ENCODE assay signal across 9 cellular contexts in genomic region chr6:166258854-166259276, GRCh38. TPM values are rescaled to one million over a fixed set of nuclear protein-coding genes. Genes with fewer than 3 reads are reported as not detected.
DNase-seq lines count a peak whose midpoint lies in the region; ATAC-seq and TF ChIP-seq lines count a peak whose summit lies in the region.
"Had no signal": no experiment of that assay in that cellular context is flagged by ENCODE, and none has a peak within 500 bp of the region (broad histone marks: within the 10 kb centered on the region; RNA-seq: fewer than 3 reads in every experiment).

No MANE protein-coding gene starts in this region.

- intact Hi-C loops in Right ventricle myocardium superior (cut with DNase I): no loop called here

- H3K4me3 ChIP-seq in suprapubic skin: no peak overlapping the region

- H3K36me3 ChIP-seq in suprapubic skin: no peaks in the 10 kb centered on the region

- WGBS in suprapubic skin: 65% methylated on average over 10 of the region's 10 CpGs

- TF ChIP-seq CTCF in suprapubic skin (IDR thresholded peaks at IDR 0.05): no peak

- H3K27me3 ChIP-seq in suprapubic skin: peaks cover 16% of the 10 kb centered on the region

- peak overlapping the region; percentile 44 for H3K27ac ChIP-seq in suprapubic skin

- peaks cover 4% of the 10 kb centered on the region for H3K4me1 ChIP-seq in suprapubic skin

- no peak for TF ChIP-seq POLR2A in suprapubic skin (IDR thresholded peaks at IDR 0.05)

- H3K9me3 ChIP-seq in suprapubic skin: no peaks in the 10 kb centered on the region

- no peak for TF ChIP-seq EP300 in suprapubic skin (IDR thresholded peaks at IDR 0.05)

- DNase-seq in T follicular helper cell (ENCODE audit: low read depth): peak; percentile 26
- DNase-seq in Right ventricle myocardium superior: peak; percentile 62
- DNase-seq in suprapubic skin (ENCODE audit: low spot score in 2 of 2): no peak
- DNase-seq in GM19238 (ENCODE audit: insufficient read length, low spot score): no peak
- DNase-seq in germinal center (ENCODE audit: low spot score): no peak
- no peak for DNase-seq in cerebellar nuclear complex (lab: John Stamatoyannopoulos, UW)
- DNase-seq: IMR-90 had no signal

- peak; percentile 64 for ATAC-seq in GM18868 (IDR thresholded peaks at IDR 0.05; ENCODE audit: unreplicated experiment)
- peak; percentile 65 for ATAC-seq in HG03066 (IDR thresholded peaks at IDR 0.05; ENCODE audit: low read depth, unreplicated experiment)
- peak; percentile 64 for ATAC-seq in Right ventricle myocardium superior (ENCODE audit: poor library complexity)

RNA-seq across cellular contexts. Expression of gene PRR18, which starts 49.3 kb away (rescaled TPM):
- total RNA-seq in Right ventricle myocardium superior: not detected
- total RNA-seq in suprapubic skin: not detected
- total RNA-seq: IMR-90 had no signal

Comparison
In these comparisons a context has a peak if more than half of its experiments do, and no peak if none do; other contexts are left out.
1. DNase-seq: peak in T follicular helper cell (single experiment) and Right ventricle myocardium superior (single experiment); none in suprapubic skin (0 of 2), GM19238 (single experiment), germinal center (single experiment) and cerebellar nuclear complex (0 of 2).
2. Peak in every context shown above with its lines, with median percentiles within 50 percentile points of each other: ATAC-seq.